ENCODE assay signal across 8 cellular contexts in genomic region chr14:63524537-63525155, GRCh38. TPM values are rescaled to one million over a fixed set of nuclear protein-coding genes. Genes with fewer than 3 reads are reported as not detected.
DNase-seq lines count a peak whose midpoint lies in the region; ATAC-seq, FAIRE-seq and TF ChIP-seq lines count a peak whose summit lies in the region.

No MANE protein-coding gene starts in this region.

- ATAC-seq in GM21576 (IDR thresholded peaks at IDR 0.05; ENCODE audit: unreplicated experiment) (peak; percentile 88), PC-3 (peak; percentile 13; the same call in 1 of the 2 replicates), mucosa of descending colon (peak; percentile 97), gastrocnemius medialis (no peak)

- no peaks in the 10 kb centered on the region for H3F3A ChIP-seq in PC-3 (ENCODE audit: low read length, unreplicated experiment)

- peak; percentile 74 for FAIRE-seq in GM12891 (lab: Jason Lieb, UNC)

- DNase-seq in GM12891 (ENCODE audit: insufficient read length, low spot score) (peak; percentile 23), PC-3 (no peak), mucosa of descending colon (peak; percentile 77 to 81 (median 78)), gastrocnemius medialis (no peak), SIG-M5 (lab: John Stamatoyannopoulos, UW) (no peak), SKM-1 (lab: John Stamatoyannopoulos, UW; ENCODE audit: unreplicated experiment) (no peak), cortex of kidney (lab: John Stamatoyannopoulos, UW) (no peak)

- H3K4me3 ChIP-seq in PC-3 (ENCODE audit: low read length) (no peak overlapping the region), mucosa of descending colon (no peak overlapping the region), gastrocnemius medialis (no peak overlapping the region)

- H4K20me1 ChIP-seq in PC-3 (ENCODE audit: low read length) = peaks cover 19% of the 10 kb centered on the region

- H3K36me3 ChIP-seq in PC-3 (ENCODE audit: low read depth, low read length) (peaks cover 7% of the 10 kb centered on the region; the same call in 1 of the 2 replicates), mucosa of descending colon (ENCODE audit: low read depth) (no peaks in the 10 kb centered on the region), gastrocnemius medialis (no peaks in the 10 kb centered on the region)

- in situ Hi-C loops in gastrocnemius medialis (cut with MboI; ENCODE audit: low sequenced_read_pairs in 4 of 4) = no loop called here

- CTCF ChIA-PET in PC-3 (lab: Charles Lee) = no interaction called here

- TF ChIP-seq CTCF in PC-3 (conservative IDR thresholded peaks at IDR 0.05; ENCODE audit: low read depth, low read length) (no peak), mucosa of descending colon (IDR thresholded peaks at IDR 0.05) (no peak), gastrocnemius medialis (IDR thresholded peaks at IDR 0.05 in 4 of 5, conservative IDR thresholded peaks at IDR 0.05 in 1 of 5) (no peak)

- POLR2A ChIA-PET in PC-3 (lab: Charles Lee; ENCODE audit: unreplicated experiment) = no interaction called here

- H3K9me2 ChIP-seq in PC-3 (replicated peaks; ENCODE audit: low read length) = no peaks in the 10 kb centered on the region

- no peak overlapping the region for H3K4me2 ChIP-seq in PC-3 (ENCODE audit: low read length)

- no peak for TF ChIP-seq POLR2A in GM12891 (IDR thresholded peaks at IDR 0.05; ENCODE audit: low read depth, low read length)
- TF ChIP-seq POLR2A in gastrocnemius medialis (IDR thresholded peaks at IDR 0.05) = no peak

- H3K79me2 ChIP-seq in PC-3 (ENCODE audit: low read length) = peaks cover 51% of the 10 kb centered on the region

- H3K9ac ChIP-seq in PC-3 (ENCODE audit: low read length) = no peak overlapping the region

- H3K27me3 ChIP-seq in PC-3 (ENCODE audit: low read length) (no peaks in the 10 kb centered on the region), gastrocnemius medialis (no peaks in the 10 kb centered on the region)

- no peak overlapping the region for H3K27ac ChIP-seq in PC-3 (ENCODE audit: low read length)
- H3K27ac ChIP-seq in gastrocnemius medialis = no peak overlapping the region

- H3K4me1 ChIP-seq in PC-3 (ENCODE audit: insufficient read depth, low read length) (no peaks in the 10 kb centered on the region), mucosa of descending colon (ENCODE audit: low read depth) (peaks cover 35% of the 10 kb centered on the region), gastrocnemius medialis (peaks cover 7 to 9% of the 10 kb centered on the region in 2 donors)

- BruUV-seq in PC-3 (replicated peaks; lab: Mats Ljungman, UMichigan) = no TSS peak

- H3K9me3 ChIP-seq in PC-3 (ENCODE audit: low read length) (no peaks in the 10 kb centered on the region), mucosa of descending colon (no peaks in the 10 kb centered on the region), gastrocnemius medialis (no peaks in the 10 kb centered on the region)

- intact Hi-C loops in PC-3 (cut with micrococcal nuclease) = no loop called here
- intact Hi-C loops in mucosa of descending colon (cut with DNase I, micrococcal nuclease) = no loop called here
- intact Hi-C loops in gastrocnemius medialis (cut with DNase I; ENCODE audit: low total_unique reads) = no loop called here

- H2AFZ ChIP-seq in PC-3 (ENCODE audit: low read length) = no peak overlapping the region

TF ChIP-seq in GM12891, 5 proteins besides CTCF, POLR2A, EP300 and RAD21:
- TF ChIP-seq TAF1 (IDR thresholded peaks at IDR 0.05; ENCODE audit: low read depth, low read length) = no peak
TF ChIP-seq in GM12891: peak in this region for 0.

RNA-seq across cellular contexts. Expression of gene PPP2R5E, which starts 18.5 kb away (rescaled TPM):
- polyA plus RNA-seq in GM12891 (2012; ENCODE audit: low read depth, missing spikeins) = 15.4 TPM
- total RNA-seq in PC-3 (2014; rRNA removed) (17.2 and 26.4 TPM in 2 replicates), mucosa of descending colon (10 to 100 TPM; 45.3 to 54.1 (median 51.6) TPM), gastrocnemius medialis (10 to 100 TPM; 14.6 to 25.8 (median 22.3) TPM)

Comparison
In these comparisons a context has a peak if more than half of its experiments do, and no peak if none do; other contexts are left out.
1. DNase-seq: peak in GM12891 (single experiment) and mucosa of descending colon (3 of 3); none in PC-3 (single experiment), gastrocnemius medialis (0 of 2), SIG-M5 (single experiment), SKM-1 (single experiment) and cortex of kidney (single experiment).
2. ATAC-seq: peak in GM21576 (single experiment), PC-3 (single experiment) and mucosa of descending colon (single experiment); none in gastrocnemius medialis (0 of 2).